Comparison of ENCODE assay signal across 24 cellular contexts in the genomic region with DNA sequence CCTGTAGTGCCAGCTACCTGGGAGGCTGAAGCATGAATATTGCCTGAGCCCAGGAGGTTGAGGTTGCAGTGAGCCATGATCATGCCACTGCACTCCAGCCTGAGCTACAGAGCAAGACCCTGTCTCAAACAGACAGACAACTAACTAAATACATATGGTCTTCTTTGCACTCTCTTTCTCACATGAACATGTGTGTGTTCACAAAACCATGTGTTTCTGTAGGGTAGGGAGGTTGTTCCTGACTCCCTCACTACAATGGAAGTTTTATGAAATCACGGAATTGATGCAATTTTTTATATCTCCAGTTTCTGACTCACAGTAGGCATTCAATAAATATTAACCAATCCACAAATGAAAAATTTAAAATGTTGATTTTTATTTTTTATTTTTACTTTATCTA.
"Had no signal": no experiment of that assay in that cellular context is flagged by ENCODE, and none has a peak within 500 bp of the region (broad histone marks: within the 10 kb centered on the region; RNA-seq: fewer than 3 reads in every experiment).

No MANE protein-coding gene starts in this region.

- DNase-seq: natural killer cell; occipital lobe; ovary; posterior cingulate gyrus; psoas muscle; right cardiac atrium; spleen; stimulated activated CD4-positive, alpha-beta T cell treated with anti-CD3 and anti-CD28 coated beads, Interleukin-12 subunit alpha, Interleukin-12 subunit beta, amount 100 ng/mL, for 4 hours; stimulated activated CD4-positive, alpha-beta T cell treated with anti-CD3 and anti-CD28 coated beads, Interleukin-1b, Interleukin-23, amount 100 ng/mL, for 48 hours; stimulated activated CD4-positive, alpha-beta T cell treated with anti-CD3 and anti-CD28 coated beads, Interleukin-4, amount 100 ng/mL, for 1 hour; stimulated activated CD4-positive, alpha-beta T cell treated with anti-CD3 and anti-CD28 coated beads, Interleukin-4, amount 100 ng/mL, for 4 hours; stimulated activated CD8-positive, alpha-beta memory T cell treated with anti-CD3 and anti-CD28 coated beads, Interleukin-4, amount 100 ng/mL, for 48 hours; stimulated activated naive B cell treated with anti-CD40 and anti-IgM and Interleukin-4, amounts not matched to agents 10 μg/mL and 1 μg/mL and 100 μg/mL, for 72 hours; stimulated activated naive CD4-positive, alpha-beta T cell treated with Interleukin-2 at 50 U/mL for 16 hours; stomach; thyroid gland; trophoblast cell; upper lobe of left lung had no signal

- H3K36me3 Mint-ChIP-seq: natural killer cell had no signal

- ATAC-seq: natural killer cell; psoas muscle; right cardiac atrium; sciatic nerve; stimulated activated naive B cell treated with anti-CD40 and anti-IgM and Interleukin-4, amounts not matched to agents 10 μg/mL and 1 μg/mL and 100 μg/mL, for 72 hours had no signal

- H3K27me3 Mint-ChIP-seq: progenitor cell of endocrine pancreas; stimulated activated naive B cell treated with anti-CD40 and anti-IgM and Interleukin-4, amounts not matched to agents 10 μg/mL and 1 μg/mL and 100 μg/mL, for 72 hours; stimulated activated naive CD8-positive, alpha-beta T cell treated with anti-CD3 and anti-CD28 coated beads, Interleukin-15, Interleukin-2, amounts not matched to agents 100 ng/mL and 50 ng/mL, for 24 hours had no signal

- H3K4me3 Mint-ChIP-seq: natural killer cell; nephron; neural progenitor cell; stimulated activated naive B cell treated with anti-CD40 and anti-IgM and Interleukin-4, amounts not matched to agents 10 μg/mL and 1 μg/mL and 100 μg/mL, for 72 hours; stimulated activated naive CD8-positive, alpha-beta T cell treated with anti-CD3 and anti-CD28 coated beads, Interleukin-15, Interleukin-2, amounts not matched to agents 100 ng/mL and 50 ng/mL, for 24 hours had no signal

- H3K4me1 Mint-ChIP-seq: natural killer cell; nephron; neural progenitor cell; stimulated activated naive B cell treated with anti-CD40 and anti-IgM and Interleukin-4, amounts not matched to agents 10 μg/mL and 1 μg/mL and 100 μg/mL, for 72 hours had no signal

- H3K27ac Mint-ChIP-seq: natural killer cell; nephron; neural progenitor cell; progenitor cell of endocrine pancreas; stimulated activated naive B cell treated with anti-CD40 and anti-IgM and Interleukin-4, amounts not matched to agents 10 μg/mL and 1 μg/mL and 100 μg/mL, for 72 hours; stimulated activated naive CD8-positive, alpha-beta T cell treated with anti-CD3 and anti-CD28 coated beads, Interleukin-15, Interleukin-2, amounts not matched to agents 100 ng/mL and 50 ng/mL, for 24 hours had no signal

- FAIRE-seq: urothelium cell line had no signal

- H3K9me3 Mint-ChIP-seq: natural killer cell; nephron; neural progenitor cell; stimulated activated naive B cell treated with anti-CD40 and anti-IgM and Interleukin-4, amounts not matched to agents 10 μg/mL and 1 μg/mL and 100 μg/mL, for 72 hours; stimulated activated naive CD8-positive, alpha-beta T cell treated with anti-CD3 and anti-CD28 coated beads, Interleukin-15, Interleukin-2, amounts not matched to agents 100 ng/mL and 50 ng/mL, for 24 hours had no signal
